In genomic region chr7:5495581-5496375, GRCh38 we compare ENCODE assay signal across 10 cellular contexts. TPM values are rescaled to one million over a fixed set of nuclear protein-coding genes. Genes with fewer than 3 reads are reported as not detected.
A peak's percentile ranks its signal among the peaks of the same experiment; 100 is the strongest.
DNase-seq lines count a peak whose midpoint lies in the region; ATAC-seq and TF ChIP-seq lines count a peak whose summit lies in the region.
"Had no signal": no experiment of that assay in that cellular context is flagged by ENCODE, and none has a peak within 500 bp of the region (broad histone marks: within the 10 kb centered on the region; RNA-seq: fewer than 3 reads in every experiment).

No MANE protein-coding gene starts in this region.

- H3K4me3 Mint-ChIP-seq in activated CD8-positive, alpha-beta T cell treated with anti-CD3 and anti-CD28 coated beads for 36 hours: no peak overlapping the region

- DNase-seq in ACHN (peak; percentile 67), NCI-H2196 treated with DMSO at 0.1 percent for 48 hours (lab: John Stamatoyannopoulos, UW; ENCODE audit: unreplicated experiment) (peak; percentile 69), coronary artery (ENCODE audit: low spot score) (peak; percentile 94), SIG-M5 (lab: John Stamatoyannopoulos, UW) (no peak)
- no peak for DNase-seq in activated effector memory CD4-positive, alpha-beta T cell treated with anti-CD3 and anti-CD28 coated beads, Interleukin-2, amount 50 U/mL, for 16 hours
- no peak for DNase-seq in activated CD8-positive, alpha-beta T cell treated with anti-CD3 and anti-CD28 coated beads for 36 hours

- H3K9me3 Mint-ChIP-seq in activated CD8-positive, alpha-beta T cell treated with anti-CD3 and anti-CD28 coated beads for 36 hours: no peaks in the 10 kb centered on the region

- H3K36me3 ChIP-seq in muscle layer of duodenum (ENCODE audit: control insufficient read depth in 1 of 2, insufficient read depth in 2 of 2, low read length in 2 of 2): peaks cover 6 to 12% of the 10 kb centered on the region in 2 donors

- no peak for TF ChIP-seq CTCF in coronary artery (IDR thresholded peaks at IDR 0.05)
- TF ChIP-seq CTCF in activated CD8-positive, alpha-beta T cell treated with anti-CD3 and anti-CD28 coated beads for 36 hours (IDR thresholded peaks at IDR 0.05): no peak

- intact Hi-C loops in activated CD8-positive, alpha-beta T cell treated with anti-CD3 and anti-CD28 coated beads for 36 hours (cut with micrococcal nuclease): loop anchor here (10.0 kb wide), 1 partner anchor 169 kb away; no protein-coding TSS in a partner anchor

- CTCF ChIA-PET in activated CD8-positive, alpha-beta T cell treated with anti-CD3 and anti-CD28 coated beads for 36 hours (lab: Charles Lee): interaction anchor here (0.7 to 3.7 kb wide), 29 partner anchors 8 to 332 kb away, joined by 3 to 60 read pairs (median 9); no protein-coding TSS in a partner anchor

- no peak overlapping the region for H3K27ac Mint-ChIP-seq in activated CD8-positive, alpha-beta T cell treated with anti-CD3 and anti-CD28 coated beads for 36 hours

- peaks cover 0 to 32% of the 10 kb centered on the region in 2 donors for H3K4me1 ChIP-seq in muscle layer of duodenum (ENCODE audit: control insufficient read depth in 1 of 2, insufficient read depth in 2 of 2, low read length in 2 of 2)

- no peaks in the 10 kb centered on the region for H3K9me3 ChIP-seq in muscle layer of duodenum (ENCODE audit: control insufficient read depth in 1 of 2, low read length in 2 of 2)
- H3K9me3 ChIP-seq: SJSA1 had no signal

- POLR2A ChIA-PET in activated CD8-positive, alpha-beta T cell treated with anti-CD3 and anti-CD28 coated beads for 36 hours (lab: Charles Lee): interaction anchor here (0.9 to 2.7 kb wide), 8 partner anchors 14 to 208 kb away, joined by 3 to 16 read pairs (median 4); no protein-coding TSS in a partner anchor

- peaks cover 15% of the 10 kb centered on the region for H3K36me3 Mint-ChIP-seq in activated CD8-positive, alpha-beta T cell treated with anti-CD3 and anti-CD28 coated beads for 36 hours (ENCODE audit: low read depth)

- peaks cover 26% of the 10 kb centered on the region for H3K4me1 Mint-ChIP-seq in activated CD8-positive, alpha-beta T cell treated with anti-CD3 and anti-CD28 coated beads for 36 hours (ENCODE audit: low read depth)

- H3K27me3 ChIP-seq in muscle layer of duodenum (ENCODE audit: low read depth, low read length): no peaks in the 10 kb centered on the region
- H3K27me3 ChIP-seq: cardiac muscle cell, SJSA1 had no signal

- in situ Hi-C loops in ACHN (cut with HindIII; ENCODE audit: low pct_ligation_motif_present, low pct_unique_long_range_greater_than_20kb, low sequenced_read_pairs): no loop called here

- peak overlapping the region; percentile 66 for H3K4me3 ChIP-seq in coronary artery
- H3K4me3 ChIP-seq in muscle layer of duodenum (ENCODE audit: low read depth in 1 of 2, low read length in 2 of 2): peak overlapping the region in 1 of 2 donors; percentile 51
- H3K4me3 ChIP-seq: cardiac muscle cell, SJSA1 had no signal

- H3K27me3 Mint-ChIP-seq in activated CD8-positive, alpha-beta T cell treated with anti-CD3 and anti-CD28 coated beads for 36 hours: no peaks in the 10 kb centered on the region

- no peak for ATAC-seq in HG03039 (IDR thresholded peaks at IDR 0.05; ENCODE audit: unreplicated experiment)
- ATAC-seq in activated CD8-positive, alpha-beta T cell treated with anti-CD3 and anti-CD28 coated beads for 36 hours: no peak

- H3K27ac ChIP-seq in coronary artery: peak overlapping the region; percentile 87 to 93
- H3K27ac ChIP-seq in muscle layer of duodenum (ENCODE audit: low read length): peak overlapping the region; percentile 23
- H3K27ac ChIP-seq: cardiac muscle cell, SJSA1 had no signal

RNA-seq across cellular contexts. Expression of gene FBXL18, which starts 17.8 kb away (rescaled TPM):
- 1 to 10 TPM; 7.5 to 7.7 TPM for total RNA-seq in activated CD8-positive, alpha-beta T cell treated with anti-CD3 and anti-CD28 coated beads for 36 hours

RNA-seq across cellular contexts. Expression of gene ACTB, which starts 34.6 kb away (rescaled TPM):
- 1,000 to 10,000 TPM; 9,410 to 9,639 TPM for total RNA-seq in activated CD8-positive, alpha-beta T cell treated with anti-CD3 and anti-CD28 coated beads for 36 hours

Comparison
In these comparisons a context has a peak if more than half of its experiments do, and no peak if none do; other contexts are left out.
1. DNase-seq: peak in ACHN (single experiment), NCI-H2196 treated with DMSO at 0.1 percent for 48 hours (single experiment) and coronary artery (single experiment); none in activated effector memory CD4-positive, alpha-beta T cell treated with anti-CD3 and anti-CD28 coated beads, Interleukin-2, amount 50 U/mL, for 16 hours (single experiment), SIG-M5 (single experiment) and activated CD8-positive, alpha-beta T cell treated with anti-CD3 and anti-CD28 coated beads for 36 hours (single experiment).